ENCODE assay signal across 30 cellular contexts in genomic region chr14:65423986-65424385, GRCh38. TPM values are rescaled to one million over a fixed set of nuclear protein-coding genes. Genes with fewer than 3 reads are reported as not detected.
DNase-seq lines count a peak whose midpoint lies in the region; ATAC-seq, FAIRE-seq and TF ChIP-seq lines count a peak whose summit lies in the region.
"Had no signal": no experiment of that assay in that cellular context is flagged by ENCODE, and none has a peak within 500 bp of the region (broad histone marks: within the 10 kb centered on the region; RNA-seq: fewer than 3 reads in every experiment).

No MANE protein-coding gene starts in this region.

- peak; percentile 24 for DNase-seq in NCI-H2029 treated with DMSO at 0.1 percent for 48 hours (lab: John Stamatoyannopoulos, UW)
- DNase-seq in NCI-H2029 (lab: John Stamatoyannopoulos, UW), result no peak
- no peak for DNase-seq in GM12892 (ENCODE audit: insufficient read length)
- peak; percentile 49 for DNase-seq in NCI-H345 treated with DMSO at 0.1 percent for 48 hours (lab: John Stamatoyannopoulos, UW; ENCODE audit: unreplicated experiment)
- DNase-seq in left colon, result no peak
- no peak for DNase-seq in left ventricle myocardium inferior
- DNase-seq in SW480 (ENCODE audit: low spot score), result no peak
- DNase-seq: activated CD4-positive, alpha-beta memory T cell treated with anti-CD3 and anti-CD28 coated beads for 36 hours; activated gamma-delta T cell; brain microvascular endothelial cell; CD8-positive, alpha-beta T cell; DMS53; effector CD4-positive, alpha-beta T cell; foreskin keratinocyte; GF-D8; GM23248; heart right ventricle; IMR-90; mesenchymal stem cell; NCI-H1694; occipital lobe; PC-9; SHP77 treated with DMSO at 0.1 percent for 48 hours; stimulated activated CD4-positive, alpha-beta T cell treated with anti-CD3 and anti-CD28 coated beads, Interleukin-1b, Interleukin-23, amount 100 ng/mL, for 48 hours; SW 1271; transverse colon had no signal

- no peak for TF ChIP-seq CTCF in left ventricle myocardium inferior (IDR thresholded peaks at IDR 0.05; ENCODE audit: borderline replicate concordance)

- peaks cover 2% of the 10 kb centered on the region for H3K4me1 ChIP-seq in left ventricle myocardium inferior

- peak; percentile 68 for FAIRE-seq in GM12892 (lab: Jason Lieb, UNC)
- FAIRE-seq: A549 had no signal

- ATAC-seq in left colon, result peak; percentile 50
- no peak for ATAC-seq in HG02970 (IDR thresholded peaks at IDR 0.05; ENCODE audit: low FRiP score, unreplicated experiment)
- ATAC-seq: A549; activated CD4-positive, CD25-positive, alpha-beta regulatory T cell treated with anti-CD3 and anti-CD28 coated beads, Interleukin-2, amount 50 U/mL, for 24 hours; CD8-positive, alpha-beta T cell; foreskin keratinocyte; heart right ventricle had no signal

- H3K9me3 ChIP-seq in left ventricle myocardium inferior (replicated peaks), result no peaks in the 10 kb centered on the region
- H3K9me3 ChIP-seq: A549, heart right ventricle, transverse colon had no signal

- no peaks in the 10 kb centered on the region for H3K27me3 ChIP-seq in left ventricle myocardium inferior (ENCODE audit: low read depth)
- H3K27me3 ChIP-seq: brain microvascular endothelial cell, foreskin keratinocyte, heart right ventricle, transverse colon had no signal

- no peak overlapping the region for H3K4me3 ChIP-seq in left ventricle myocardium inferior
- H3K4me3 ChIP-seq: A549, GM23248, heart right ventricle, PC-9, skin epidermis, transverse colon had no signal

- no peak for TF ChIP-seq POLR2A in GM12892 (IDR thresholded peaks at IDR 0.05; ENCODE audit: low read depth, low read length)

- intact Hi-C loops in left colon (cut with DNase I, micrococcal nuclease), result no loop called here
- intact Hi-C loops in left ventricle myocardium inferior (cut with micrococcal nuclease), result no loop called here

- no peak overlapping the region for H3K27ac ChIP-seq in left ventricle myocardium inferior (replicated peaks)
- H3K27ac ChIP-seq: A549, brain microvascular endothelial cell, foreskin keratinocyte, GM23248, heart right ventricle, PC-9, skin epidermis, transverse colon had no signal

- no peaks in the 10 kb centered on the region for H3K36me3 ChIP-seq in left ventricle myocardium inferior
- H3K36me3 ChIP-seq: brain microvascular endothelial cell, heart right ventricle, transverse colon had no signal

RNA-seq across cellular contexts. Expression of gene FUT8, which starts 11.5 kb away (rescaled TPM):
- 44.2 TPM for polyA plus RNA-seq in GM12892 (2012; ENCODE audit: missing spikeins)
- 10 to 100 TPM; 22.3 to 27.8 TPM for total RNA-seq in left colon
- total RNA-seq in left ventricle myocardium inferior, result 7.8 TPM

Comparison
In these comparisons a context has a peak if more than half of its experiments do, and no peak if none do; other contexts are left out.
1. DNase-seq: peak in NCI-H2029 treated with DMSO at 0.1 percent for 48 hours (single experiment) and NCI-H345 treated with DMSO at 0.1 percent for 48 hours (single experiment); none in NCI-H2029 (single experiment), GM12892 (single experiment), left colon (0 of 2), left ventricle myocardium inferior (single experiment) and SW480 (single experiment).